ENCODE assay signal across 1 cellular context in genomic region chr14:100325958-100326357, GRCh38.
A peak's percentile ranks its signal among the peaks of the same experiment; 100 is the strongest.
TF ChIP-seq lines count a peak whose summit lies in the region.

No MANE protein-coding gene starts in this region.

TF ChIP-seq in liver, 16 proteins besides CTCF, POLR2A, EP300 and RAD21 (continued from another document):
- TF ChIP-seq REST (IDR thresholded peaks at IDR 0.05): no peak
- no peak for TF ChIP-seq HNF4G (IDR thresholded peaks at IDR 0.05)
- TF ChIP-seq YY1 (IDR thresholded peaks at IDR 0.05): no peak
- no peak for TF ChIP-seq EGR1 (IDR thresholded peaks at IDR 0.05; ENCODE audit: low read depth in 2 of 2)
- TF ChIP-seq SP1 (IDR thresholded peaks at IDR 0.05): peak; percentile 49
- TF ChIP-seq, protein P1, sequence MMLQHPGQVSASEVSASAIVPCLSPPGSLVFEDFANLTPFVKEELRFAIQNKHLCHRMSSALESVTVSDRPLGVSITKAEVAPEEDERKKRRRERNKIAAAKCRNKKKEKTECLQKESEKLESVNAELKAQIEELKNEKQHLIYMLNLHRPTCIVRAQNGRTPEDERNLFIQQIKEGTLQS (IDR thresholded peaks at IDR 0.05): no peak
- TF ChIP-seq RXRA (IDR thresholded peaks at IDR 0.05): peak; percentile 33 to 50
- no peak for TF ChIP-seq GABPA (IDR thresholded peaks at IDR 0.05 in 1 of 2, conservative IDR thresholded peaks at IDR 0.05 in 1 of 2)
- no peak for TF ChIP-seq NR2F2 (IDR thresholded peaks at IDR 0.05)
- no peak for TF ChIP-seq TAF1 (conservative IDR thresholded peaks at IDR 0.05)
- peak; percentile 76 for TF ChIP-seq FOXA2 (IDR thresholded peaks at IDR 0.05)
- TF ChIP-seq HNF4A (conservative IDR thresholded peaks at IDR 0.05): peak in 1 of 2 donors; percentile 52
- TF ChIP-seq, protein P2, sequence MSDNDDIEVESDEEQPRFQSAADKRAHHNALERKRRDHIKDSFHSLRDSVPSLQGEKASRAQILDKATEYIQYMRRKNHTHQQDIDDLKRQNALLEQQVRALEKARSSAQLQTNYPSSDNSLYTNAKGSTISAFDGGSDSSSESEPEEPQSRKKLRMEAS (IDR thresholded peaks at IDR 0.05): no peak
- no peak for TF ChIP-seq FOXA1 (IDR thresholded peaks at IDR 0.05)
